Comparison of ENCODE assay signal across 8 cellular contexts in the genomic region with DNA sequence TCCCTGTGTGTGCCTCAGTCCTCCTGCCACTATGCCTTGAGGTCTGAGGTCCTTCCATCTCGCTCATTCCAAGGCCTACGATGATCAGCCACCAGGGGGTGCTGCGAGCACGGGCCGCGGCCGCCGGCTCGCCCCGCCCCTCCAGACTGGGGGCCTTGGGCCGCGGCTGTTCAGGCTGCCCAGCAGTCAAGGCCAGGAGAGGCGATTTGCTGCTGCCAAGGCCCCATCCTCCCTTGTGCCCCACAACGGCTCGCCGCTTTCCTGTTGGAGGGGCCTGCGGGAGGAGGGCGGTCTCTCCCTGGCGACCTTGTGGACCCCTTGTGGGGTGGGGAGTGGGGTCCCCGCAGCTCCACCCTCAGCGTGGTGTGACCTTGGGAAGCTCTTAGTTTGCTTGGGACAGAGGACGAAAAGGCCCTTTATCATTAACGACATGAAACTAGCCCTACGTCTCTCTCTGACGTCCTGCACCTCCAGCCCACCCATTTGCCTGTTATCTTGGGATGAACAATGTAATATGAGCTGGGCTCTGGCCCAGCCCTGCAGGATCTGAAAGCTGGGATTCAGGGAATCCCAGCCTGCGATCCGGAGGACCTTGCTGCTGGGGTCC. TPM values are rescaled to one million over a fixed set of nuclear protein-coding genes. Genes with fewer than 3 reads are reported as not detected.
DNase-seq lines count a peak whose midpoint lies in the region; ATAC-seq and TF ChIP-seq lines count a peak whose summit lies in the region.

No MANE protein-coding gene starts in this region.

- TF ChIP-seq POLR2A in suprapubic skin (IDR thresholded peaks at IDR 0.05) = no peak

- CTCF ChIA-PET in GM10248 (lab: Yijun Ruan, JAX) = interaction anchor here (0.6 to 7.5 kb wide), 49 partner anchors 10 to 443 kb away, joined by 3 to 123 read pairs (median 4); a partner anchor contains a TSS
- CTCF ChIA-PET in activated naive CD4-positive, alpha-beta T cell treated with anti-CD3 and anti-CD28 coated beads, Interleukin-2, amount 10 ng/mL, durations not matched to agents 7 days and 5 days (lab: Charles Lee) = interaction anchor here (0.7 to 5.2 kb wide), 16 partner anchors 9 to 159 kb away, joined by 3 to 98 read pairs (median 6); a partner anchor contains a TSS

- no peaks in the 10 kb centered on the region for H3K9me3 ChIP-seq in suprapubic skin

- intact Hi-C loops in head of caudate nucleus (cut with DNase I) = loop anchor here (2.0 to 10.0 kb wide), 2 partner anchors 45 to 147 kb away; no protein-coding TSS in a partner anchor

- H3K4me1 Mint-ChIP-seq in activated naive CD4-positive, alpha-beta T cell treated with anti-CD3 and anti-CD28 coated beads, Interleukin-2, amount 10 ng/mL, durations not matched to agents 7 days and 5 days = peaks cover 18% of the 10 kb centered on the region
- peaks cover 9% of the 10 kb centered on the region for H3K4me1 Mint-ChIP-seq in osteocyte (ENCODE audit: unreplicated experiment)

- no peak overlapping the region for H3K4me3 Mint-ChIP-seq in activated naive CD4-positive, alpha-beta T cell treated with anti-CD3 and anti-CD28 coated beads, Interleukin-2, amount 10 ng/mL, durations not matched to agents 7 days and 5 days
- H3K4me3 Mint-ChIP-seq in osteocyte (ENCODE audit: unreplicated experiment) = peak overlapping the region; percentile 52

- TF ChIP-seq CTCF in GM10248 (IDR thresholded peaks at IDR 0.05; ENCODE audit: control extremely low read depth, extremely low read depth, low read depth, missing control alignments) = peak; percentile 94
- TF ChIP-seq CTCF in osteocyte (IDR thresholded peaks at IDR 0.05) = peak; percentile 97
- TF ChIP-seq CTCF in suprapubic skin (IDR thresholded peaks at IDR 0.05) = peak; percentile 89 to 96

- H3K27ac Mint-ChIP-seq in activated naive CD4-positive, alpha-beta T cell treated with anti-CD3 and anti-CD28 coated beads, Interleukin-2, amount 10 ng/mL, durations not matched to agents 7 days and 5 days = no peak overlapping the region
- H3K27ac Mint-ChIP-seq in osteocyte (ENCODE audit: unreplicated experiment) = no peak overlapping the region

- POLR2A ChIA-PET in GM10248 (lab: Yijun Ruan, JAX) = interaction anchor here (0.6 kb wide), 1 partner anchor 85 kb away, joined by 5 read pairs; no protein-coding TSS in a partner anchor

- H3K27ac ChIP-seq in suprapubic skin = no peak overlapping the region

- H3K36me3 ChIP-seq in suprapubic skin = peaks cover 20% of the 10 kb centered on the region

- 0% methylated on average over 3 of the region's 27 CpGs for WGBS in suprapubic skin

- H3K4me3 ChIP-seq in suprapubic skin = peak overlapping the region; percentile 49

- ATAC-seq in HG03520 (IDR thresholded peaks at IDR 0.05; ENCODE audit: unreplicated experiment) = no peak

- peaks cover 55% of the 10 kb centered on the region for H3K27me3 Mint-ChIP-seq in activated naive CD4-positive, alpha-beta T cell treated with anti-CD3 and anti-CD28 coated beads, Interleukin-2, amount 10 ng/mL, durations not matched to agents 7 days and 5 days
- peaks cover 6% of the 10 kb centered on the region for H3K27me3 Mint-ChIP-seq in osteocyte (ENCODE audit: unreplicated experiment)

- DNase-seq in GM10248 (ENCODE audit: extremely low spot score) (peak; percentile 92), LHCN-M2 (ENCODE audit: low read depth) (peak; percentile 70), SK-N-DZ (ENCODE audit: low spot score) (peak; percentile 92), head of caudate nucleus (peak; percentile 55 to 95 (median 87)), osteocyte (ENCODE audit: extremely low spot score, unreplicated experiment) (peak; percentile 96), suprapubic skin (ENCODE audit: low spot score in 2 of 2) (peak; percentile 84 to 89)
- peak; percentile 84 for DNase-seq in activated naive CD4-positive, alpha-beta T cell treated with anti-CD3 and anti-CD28 coated beads, Interleukin-2, amount 10 ng/mL, durations not matched to agents 7 days and 5 days

- peaks cover 21% of the 10 kb centered on the region for H3K27me3 ChIP-seq in suprapubic skin

- no peaks in the 10 kb centered on the region for H3K36me3 Mint-ChIP-seq in activated naive CD4-positive, alpha-beta T cell treated with anti-CD3 and anti-CD28 coated beads, Interleukin-2, amount 10 ng/mL, durations not matched to agents 7 days and 5 days
- peaks cover 7% of the 10 kb centered on the region for H3K36me3 Mint-ChIP-seq in osteocyte (ENCODE audit: unreplicated experiment)

- no peak for TF ChIP-seq EP300 in suprapubic skin (IDR thresholded peaks at IDR 0.05)

- H3K9me3 Mint-ChIP-seq in activated naive CD4-positive, alpha-beta T cell treated with anti-CD3 and anti-CD28 coated beads, Interleukin-2, amount 10 ng/mL, durations not matched to agents 7 days and 5 days = no peaks in the 10 kb centered on the region
- no peaks in the 10 kb centered on the region for H3K9me3 Mint-ChIP-seq in osteocyte (ENCODE audit: unreplicated experiment)

- H3K4me1 ChIP-seq in suprapubic skin = peaks cover 20% of the 10 kb centered on the region

RNA-seq across cellular contexts. Expression of a gene that starts 5.4 kb away (rescaled TPM):
- total RNA-seq in LHCN-M2 (2014; rRNA removed) = not detected in 2 replicates
- polyA plus RNA-seq in LHCN-M2 (2012) = not detected
- not detected in 2 replicates for polyA plus RNA-seq in SK-N-DZ (2014; cell fraction: cytosol; rRNA removed)
- not detected in 2 replicates for polyA plus RNA-seq in SK-N-DZ (2014; cell fraction: nucleus; rRNA removed)
- 0.48 and 0.63 TPM in 2 replicates for total RNA-seq in osteocyte
- not detected for total RNA-seq in suprapubic skin

RNA-seq across cellular contexts. Expression of a gene that starts 10.1 kb away (rescaled TPM):
- total RNA-seq in LHCN-M2 (2014; rRNA removed) = 21.2 and 23.4 TPM in 2 replicates
- polyA plus RNA-seq in LHCN-M2 (2012) = 23.9 TPM
- 10.5 and 18.3 TPM in 2 replicates for polyA plus RNA-seq in SK-N-DZ (2014; cell fraction: cytosol; rRNA removed)
- 10.8 and 20.5 TPM in 2 replicates for polyA plus RNA-seq in SK-N-DZ (2014; cell fraction: nucleus; rRNA removed)
- total RNA-seq in osteocyte = 33.4 and 38.0 TPM in 2 replicates
- 10 to 100 TPM; 11.3 to 34.5 (median 20.1) TPM for total RNA-seq in suprapubic skin

RNA-seq across cellular contexts. Expression of a gene that starts 26.3 kb away (rescaled TPM):
- total RNA-seq in LHCN-M2 (2014; rRNA removed) (49.5 and 55.0 TPM in 2 replicates), osteocyte (18.1 and 20.4 TPM in 2 replicates), suprapubic skin (10 to 100 TPM; 22.7 to 38.6 (median 32.7) TPM)
- polyA plus RNA-seq in LHCN-M2 (2012) = 24.3 TPM
- polyA plus RNA-seq in SK-N-DZ (2014; cell fraction: cytosol; rRNA removed) = 54.2 and 55.4 TPM in 2 replicates
- polyA plus RNA-seq in SK-N-DZ (2014; cell fraction: nucleus; rRNA removed) = 57.4 and 105 TPM in 2 replicates

RNA-seq across cellular contexts. Expression of a gene that starts 31.4 kb away (rescaled TPM):
- total RNA-seq in LHCN-M2 (2014; rRNA removed) (311 and 345 TPM in 2 replicates), osteocyte (435 and 452 TPM in 2 replicates), suprapubic skin (100 to 1,000 TPM; 379 to 589 (median 576) TPM)
- polyA plus RNA-seq in LHCN-M2 (2012) = 623 TPM
- 671 and 689 TPM in 2 replicates for polyA plus RNA-seq in SK-N-DZ (2014; cell fraction: cytosol; rRNA removed)
- 284 and 309 TPM in 2 replicates for polyA plus RNA-seq in SK-N-DZ (2014; cell fraction: nucleus; rRNA removed)
